In genomic region chr14:81886588-81886987, GRCh38 we compare ENCODE assay signal across 39 cellular contexts.
"Had no signal": no experiment of that assay in that cellular context is flagged by ENCODE, and none has a peak within 500 bp of the region (broad histone marks: within the 10 kb centered on the region; RNA-seq: fewer than 3 reads in every experiment).

No MANE protein-coding gene starts in this region.

- FAIRE-seq: astrocyte, bronchial epithelial cell had no signal

- H3K36me3 Mint-ChIP-seq: activated naive CD4-positive, alpha-beta T cell treated with anti-CD3 and anti-CD28 coated beads, Interleukin-2, amount 50 U/mL, for 24 hours; activated naive CD4-positive, alpha-beta T cell treated with anti-CD3 and anti-CD28 coated beads, Interleukin-2, amount 50 U/mL, for 72 hours; activated naive CD8-positive, alpha-beta T cell; activated naive CD8-positive, alpha-beta T cell treated with anti-CD3 and anti-CD28 coated beads for 36 hours; activated naive CD8-positive, alpha-beta T cell treated with anti-CD3 and anti-CD28 coated beads, Interleukin-2, amount 10 ng/mL, durations not matched to agents 7 days and 5 days; brain had no signal

- H3K36me3 ChIP-seq: adrenal gland, ascending aorta, brain microvascular endothelial cell, breast epithelium, cardiac muscle cell had no signal

- H3K4me1 Mint-ChIP-seq: activated naive CD4-positive, alpha-beta T cell treated with anti-CD3 and anti-CD28 coated beads, Interleukin-2, amount 50 U/mL, for 24 hours; activated naive CD8-positive, alpha-beta T cell treated with anti-CD3 and anti-CD28 coated beads for 36 hours; activated naive CD8-positive, alpha-beta T cell treated with anti-CD3 and anti-CD28 coated beads, Interleukin-2, amount 10 ng/mL, durations not matched to agents 7 days and 5 days; activated naive CD8-positive, alpha-beta T cell treated with anti-CD3 and anti-CD28 coated beads, Interleukin-2, amount 50 U/mL, for 24 hours; activated T-helper 17 cell treated with anti-CD3 and anti-CD28 coated beads, Interleukin-2, amount 50 U/mL, for 72 hours; brain; central memory CD8-positive, alpha-beta T cell had no signal

- H3K27me3 ChIP-seq: adrenal gland, ascending aorta, body of pancreas, brain microvascular endothelial cell, breast epithelium, cardiac muscle cell had no signal

- H3K27ac Mint-ChIP-seq: activated naive CD4-positive, alpha-beta T cell treated with anti-CD3 and anti-CD28 coated beads for 36 hours; activated naive CD4-positive, alpha-beta T cell treated with anti-CD3 and anti-CD28 coated beads, Interleukin-2, amount 50 U/mL, for 24 hours; activated naive CD4-positive, alpha-beta T cell treated with anti-CD3 and anti-CD28 coated beads, Interleukin-2, amount 50 U/mL, for 72 hours; activated naive CD8-positive, alpha-beta T cell; activated naive CD8-positive, alpha-beta T cell treated with anti-CD3 and anti-CD28 coated beads for 36 hours; activated naive CD8-positive, alpha-beta T cell treated with anti-CD3 and anti-CD28 coated beads, Interleukin-2, amount 10 ng/mL, durations not matched to agents 7 days and 5 days; activated naive CD8-positive, alpha-beta T cell treated with anti-CD3 and anti-CD28 coated beads, Interleukin-2, amount 50 U/mL, for 24 hours; activated T-cell treated with anti-CD3 and anti-CD28 coated beads, Interleukin-2, amount 50 U/mL, for 24 hours; activated T-cell treated with anti-CD3 and anti-CD28 coated beads, Interleukin-2, amount 50 U/mL, for 72 hours; activated T-helper 1 cell treated with anti-CD3 and anti-CD28 coated beads, Interleukin-12 subunit alpha, Interleukin-12 subunit beta, Interleukin-2, Interleukin-4 antibody, amounts not matched to agents 30 ng/mL and 10 ng/mL and 1 ng/mL, durations not matched to agents 14 hours and 24 hours and 36 hours; activated T-helper 17 cell treated with anti-CD3 and anti-CD28 coated beads, Interleukin-2, amount 50 U/mL, for 72 hours; activated T-helper 2 cell treated with anti-CD3 and anti-CD28 coated beads, Interferon-gamma antibody, Interleukin-2, Interleukin-4, amounts not matched to agents 10 μg/mL and 5 μg/mL and 100 μg/mL, durations not matched to agents 14 hours and 24 hours and 36 hours; brain had no signal

- ATAC-seq: activated naive CD4-positive, alpha-beta T cell treated with anti-CD3 and anti-CD28 coated beads, Interleukin-2, amount 50 U/mL, for 72 hours; activated naive CD8-positive, alpha-beta T cell treated with anti-CD3 and anti-CD28 coated beads, Interleukin-2, amount 50 U/mL, for 24 hours; activated T-cell treated with anti-CD3 and anti-CD28 coated beads, Interleukin-2, amount 50 U/mL, for 4 hours; activated T-cell treated with anti-CD3 and anti-CD28 coated beads, Interleukin-2, amount 50 U/mL, for 72 hours; activated T-helper 17 cell treated with anti-CD3 and anti-CD28 coated beads, Interleukin-2, amount 50 U/mL, for 72 hours; body of pancreas had no signal

- H3K9me3 Mint-ChIP-seq: activated T-helper 1 cell treated with anti-CD3 and anti-CD28 coated beads, Interleukin-12 subunit alpha, Interleukin-12 subunit beta, Interleukin-2, Interleukin-4 antibody, amounts not matched to agents 30 ng/mL and 10 ng/mL and 1 ng/mL, durations not matched to agents 14 hours and 24 hours and 36 hours had no signal

- H3K27ac ChIP-seq: adrenal gland, ascending aorta, body of pancreas, brain microvascular endothelial cell, breast epithelium, cardiac muscle cell had no signal

- H3K27me3 Mint-ChIP-seq: activated naive CD4-positive, alpha-beta T cell treated with anti-CD3 and anti-CD28 coated beads, Interleukin-2, amount 50 U/mL, for 24 hours; activated naive CD8-positive, alpha-beta T cell; activated naive CD8-positive, alpha-beta T cell treated with anti-CD3 and anti-CD28 coated beads for 36 hours; activated naive CD8-positive, alpha-beta T cell treated with anti-CD3 and anti-CD28 coated beads, Interleukin-2, amount 10 ng/mL, durations not matched to agents 7 days and 5 days; activated naive CD8-positive, alpha-beta T cell treated with anti-CD3 and anti-CD28 coated beads, Interleukin-2, amount 50 U/mL, for 24 hours; activated T-cell treated with anti-CD3 and anti-CD28 coated beads, Interleukin-2, amount 50 U/mL, for 24 hours; activated T-helper 17 cell treated with anti-CD3 and anti-CD28 coated beads, Interleukin-2, amount 50 U/mL, for 72 hours; central memory CD8-positive, alpha-beta T cell had no signal

- H3K4me3 ChIP-seq: adrenal gland, ascending aorta, body of pancreas, breast epithelium, cardiac muscle cell had no signal

- DNase-seq: activated effector memory CD4-positive, alpha-beta T cell treated with anti-CD3 and anti-CD28 coated beads, Interleukin-2, amount 50 U/mL, for 16 hours; activated effector memory CD4-positive, alpha-beta T cell treated with Interleukin-2 at 50 U/mL for 16 hours; activated gamma-delta T cell; activated gamma-delta T cell treated with Interleukin-2 at 50 U/mL for 16 hours; activated naive CD4-positive, alpha-beta T cell; activated naive CD4-positive, alpha-beta T cell treated with anti-CD3 and anti-CD28 coated beads for 36 hours; activated naive CD4-positive, alpha-beta T cell treated with anti-CD3 and anti-CD28 coated beads, Interleukin-2, amount 50 U/mL, for 16 hours; activated naive CD4-positive, alpha-beta T cell treated with Interleukin-2 at 50 U/mL for 16 hours; activated naive CD8-positive, alpha-beta T cell treated with anti-CD3 and anti-CD28 coated beads for 36 hours; activated naive CD8-positive, alpha-beta T cell treated with anti-CD3 and anti-CD28 coated beads, Interleukin-2, amount 10 ng/mL, durations not matched to agents 7 days and 5 days; activated naive CD8-positive, alpha-beta T cell treated with anti-CD3 and anti-CD28 coated beads, Interleukin-2, amount 50 U/mL, for 24 hours; activated T-cell treated with anti-CD3 and anti-CD28 coated beads, Interleukin-2, amount 50 U/mL, for 1 hour; activated T-cell treated with anti-CD3 and anti-CD28 coated beads, Interleukin-2, amount 50 U/mL, for 24 hours; activated T-cell treated with anti-CD3 and anti-CD28 coated beads, Interleukin-2, amount 50 U/mL, for 4 hours; activated T-cell treated with anti-CD3 and anti-CD28 coated beads, Interleukin-2, amount 50 U/mL, for 48 hours; activated T-cell treated with anti-CD3 and anti-CD28 coated beads, Interleukin-2, amount 50 U/mL, for 72 hours; adrenal gland; amniotic stem cell; amygdala; anterior cingulate cortex; aorta; body of pancreas; brain microvascular endothelial cell; caudate nucleus; central memory CD4-positive, alpha-beta T cell; cerebellar nuclear complex had no signal

- H3K4me3 Mint-ChIP-seq: activated naive CD4-positive, alpha-beta T cell treated with anti-CD3 and anti-CD28 coated beads for 36 hours; activated naive CD4-positive, alpha-beta T cell treated with anti-CD3 and anti-CD28 coated beads, Interleukin-2, amount 50 U/mL, for 24 hours; activated naive CD8-positive, alpha-beta T cell; activated naive CD8-positive, alpha-beta T cell treated with anti-CD3 and anti-CD28 coated beads for 36 hours; activated naive CD8-positive, alpha-beta T cell treated with anti-CD3 and anti-CD28 coated beads, Interleukin-2, amount 10 ng/mL, durations not matched to agents 7 days and 5 days; activated naive CD8-positive, alpha-beta T cell treated with anti-CD3 and anti-CD28 coated beads, Interleukin-2, amount 50 U/mL, for 24 hours; activated T-cell treated with anti-CD3 and anti-CD28 coated beads, Interleukin-2, amount 50 U/mL, for 24 hours; activated T-cell treated with anti-CD3 and anti-CD28 coated beads, Interleukin-2, amount 50 U/mL, for 4 hours; activated T-cell treated with anti-CD3 and anti-CD28 coated beads, Interleukin-2, amount 50 U/mL, for 72 hours; activated T-helper 1 cell treated with anti-CD3 and anti-CD28 coated beads, Interleukin-12 subunit alpha, Interleukin-12 subunit beta, Interleukin-2, Interleukin-4 antibody, amounts not matched to agents 30 ng/mL and 10 ng/mL and 1 ng/mL, durations not matched to agents 14 hours and 24 hours and 36 hours; activated T-helper 17 cell treated with anti-CD3 and anti-CD28 coated beads, Interleukin-2, amount 50 U/mL, for 72 hours; brain; central memory CD8-positive, alpha-beta T cell had no signal

- H3K4me1 ChIP-seq: adrenal gland, ascending aorta, body of pancreas had no signal

- H3K9me3 ChIP-seq: adrenal gland, ascending aorta, body of pancreas, breast epithelium had no signal
